In the genomic region with DNA sequence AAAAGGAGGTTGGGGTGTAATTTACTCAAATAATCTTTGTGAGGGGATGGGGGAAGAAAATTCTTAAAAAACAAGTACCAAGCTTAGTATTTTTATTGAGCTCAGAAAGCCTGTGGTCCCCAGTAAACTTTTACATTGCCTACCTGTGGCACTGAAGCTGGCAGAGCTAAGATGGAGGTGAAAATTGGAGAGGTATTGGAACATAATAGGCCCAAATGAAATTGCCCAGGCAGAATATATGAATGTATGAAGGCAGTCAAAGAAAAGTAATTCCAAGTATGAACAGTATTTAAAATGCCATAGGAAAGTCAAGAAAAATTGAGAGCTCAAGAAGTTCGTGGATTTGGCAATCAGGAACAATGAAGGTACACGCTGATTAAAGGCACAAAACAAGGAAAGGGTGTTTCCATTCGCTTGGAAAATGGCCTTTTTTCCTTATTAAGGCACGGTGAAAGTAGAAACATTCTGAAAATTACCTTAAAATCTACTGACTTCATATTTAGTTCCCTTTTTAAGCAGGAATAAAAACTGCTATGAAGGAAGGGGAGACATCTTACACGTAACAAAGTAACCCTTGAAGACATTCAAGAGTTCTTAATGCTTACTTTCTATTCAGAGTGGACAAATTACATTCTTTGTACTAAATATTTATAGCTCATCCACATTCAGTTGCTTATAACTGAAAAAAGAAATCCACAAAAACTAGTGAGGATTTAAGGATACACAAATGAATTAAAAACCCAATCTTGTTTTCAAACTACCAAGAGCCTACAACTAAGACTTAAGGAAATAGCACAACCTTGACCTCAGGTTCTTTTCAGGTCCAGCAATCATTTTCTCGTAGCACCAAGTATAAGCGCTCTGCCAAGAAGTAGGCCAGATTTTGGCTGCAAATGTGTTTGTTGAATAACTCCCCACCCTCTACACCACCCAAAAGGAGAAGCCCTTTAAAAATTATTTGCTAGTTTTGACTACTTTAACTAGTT, we compare ENCODE assay signal across 8 cellular contexts. TPM values are rescaled to one million over a fixed set of nuclear protein-coding genes. Genes with fewer than 3 reads are reported as not detected.
DNase-seq lines count a peak whose midpoint lies in the region; ATAC-seq and TF ChIP-seq lines count a peak whose summit lies in the region.

No MANE protein-coding gene starts in this region.

- no peaks in the 10 kb centered on the region for H3K9me3 Mint-ChIP-seq in activated CD4-positive, alpha-beta memory T cell treated with anti-CD3 and anti-CD28 coated beads, Interleukin-2, amount 10 ng/mL, durations not matched to agents 7 days and 5 days

- no peak overlapping the region for H2AFZ ChIP-seq in SK-N-SH (ENCODE audit: low read depth)

- peaks cover 79% of the 10 kb centered on the region for H3K36me3 Mint-ChIP-seq in activated CD4-positive, alpha-beta memory T cell treated with anti-CD3 and anti-CD28 coated beads, Interleukin-2, amount 10 ng/mL, durations not matched to agents 7 days and 5 days (ENCODE audit: low read depth)

- peaks cover under 1% of the 10 kb centered on the region for H4K20me1 ChIP-seq in SK-N-SH (ENCODE audit: insufficient read depth)

- no peak for TF ChIP-seq EP300 in SK-N-SH (IDR thresholded peaks at IDR 0.05; ENCODE audit: borderline replicate concordance in 1 of 2, low read depth in 1 of 2, low read length in 1 of 2)

- H3K27me3 Mint-ChIP-seq in activated CD4-positive, alpha-beta memory T cell treated with anti-CD3 and anti-CD28 coated beads, Interleukin-2, amount 10 ng/mL, durations not matched to agents 7 days and 5 days = no peaks in the 10 kb centered on the region

- H3K9me3 ChIP-seq in SK-N-SH = no peaks in the 10 kb centered on the region

- CTCF ChIA-PET in SK-N-SH (lab: Yijun Ruan, JAX) = interaction anchor here (0.8 to 4.0 kb wide), 5 partner anchors 9 to 324 kb away, joined by 3 to 21 read pairs (median 5); no protein-coding TSS in a partner anchor
- CTCF ChIA-PET in activated CD4-positive, alpha-beta memory T cell treated with anti-CD3 and anti-CD28 coated beads, Interleukin-2, amount 10 ng/mL, durations not matched to agents 7 days and 5 days (lab: Charles Lee) = interaction anchor here (0.6 to 4.2 kb wide), 7 partner anchors 23 to 128 kb away, joined by 3 to 67 read pairs (median 5); no protein-coding TSS in a partner anchor

- POLR2A ChIA-PET in SK-N-SH (lab: Yijun Ruan, JAX) = interaction anchor here (1.1 to 3.6 kb wide), 3 partner anchors 9 to 27 kb away, joined by 3 to 15 read pairs (median 10); no protein-coding TSS in a partner anchor
- POLR2A ChIA-PET in activated CD4-positive, alpha-beta memory T cell treated with anti-CD3 and anti-CD28 coated beads, Interleukin-2, amount 10 ng/mL, durations not matched to agents 7 days and 5 days (lab: Charles Lee) = interaction anchor here (0.6 to 19.3 kb wide), 21 partner anchors 6 to 1273 kb away, joined by 3 to 822 read pairs (median 6); partner anchors contain the start of genes NAMPT, RINT1 and SRPK2

- peak overlapping the region; percentile 100 for H3K27ac Mint-ChIP-seq in activated CD4-positive, alpha-beta memory T cell treated with anti-CD3 and anti-CD28 coated beads, Interleukin-2, amount 10 ng/mL, durations not matched to agents 7 days and 5 days

- H3K36me3 ChIP-seq in SK-N-SH (replicated peaks in 1 of 2; ENCODE audit: control insufficient read depth in 1 of 2, insufficient read depth in 2 of 2, low read length in 1 of 2) = peaks cover 21 to 24% of the 10 kb centered on the region in 2 experiments

- H3K27me3 ChIP-seq in SK-N-SH (ENCODE audit: insufficient read depth) = no peaks in the 10 kb centered on the region

- peak overlapping the region; percentile 97 for H3K4me3 Mint-ChIP-seq in activated CD4-positive, alpha-beta memory T cell treated with anti-CD3 and anti-CD28 coated beads, Interleukin-2, amount 10 ng/mL, durations not matched to agents 7 days and 5 days

- H3K27ac ChIP-seq in SK-N-SH (ENCODE audit: low read depth in 2 of 2, low read length in 1 of 2) = peak overlapping the region; percentile 99 to 100
- H3K27ac ChIP-seq in skin epidermis = peak overlapping the region; percentile 73 to 100 (median 100)

- H3F3A ChIP-seq in SK-N-SH (replicated peaks; ENCODE audit: insufficient read depth) = peaks cover 12% of the 10 kb centered on the region

- peaks cover 42% of the 10 kb centered on the region for H3K4me1 Mint-ChIP-seq in activated CD4-positive, alpha-beta memory T cell treated with anti-CD3 and anti-CD28 coated beads, Interleukin-2, amount 10 ng/mL, durations not matched to agents 7 days and 5 days

- 34% methylated on average over 7 of the region's 7 CpGs for WGBS in SK-N-SH (ENCODE audit: low lambda C conversion rate)

- peak overlapping the region; percentile 86 for H3K4me2 ChIP-seq in SK-N-SH

- no peak for TF ChIP-seq RAD21 in SK-N-SH (IDR thresholded peaks at IDR 0.05; ENCODE audit: low read length)

- no peak for TF ChIP-seq CTCF in SK-N-SH (IDR thresholded peaks at IDR 0.05)

- H3K9ac ChIP-seq in SK-N-SH = peak overlapping the region; percentile 99

- H3K9me2 ChIP-seq in SK-N-SH = no peaks in the 10 kb centered on the region

- ATAC-seq in SK-N-SH treated with all-trans-retinoic acid at 6 μM for 48 hours = no peak
- ATAC-seq in GM21528 (IDR thresholded peaks at IDR 0.05; ENCODE audit: low FRiP score, unreplicated experiment) = no peak
- no peak for ATAC-seq in HG03108 (IDR thresholded peaks at IDR 0.05; ENCODE audit: unreplicated experiment)

- H3K4me1 ChIP-seq in SK-N-SH (ENCODE audit: control insufficient read depth in 1 of 2, insufficient read depth in 2 of 2, low read depth in 1 of 2, low read length in 1 of 2) = peaks cover 19 to 20% of the 10 kb centered on the region in 2 experiments; a peak in 2 of 4 replicates

- peaks cover 22% of the 10 kb centered on the region for H3K79me2 ChIP-seq in SK-N-SH (ENCODE audit: insufficient read depth)

- no peak for DNase-seq in SK-N-SH
- no peak for DNase-seq in activated CD4-positive, alpha-beta memory T cell treated with anti-CD3 and anti-CD28 coated beads, Interleukin-2, amount 10 ng/mL, durations not matched to agents 7 days and 5 days
- no peak for DNase-seq in stimulated activated CD4-positive, alpha-beta T cell treated with anti-CD3 and anti-CD28 coated beads, Interleukin-15, amount 100 ng/mL, for 24 hours

- peak overlapping the region; percentile 79 to 100 for H3K4me3 ChIP-seq in SK-N-SH (ENCODE audit: low read depth in 2 of 2, low read length in 1 of 2)
- peak overlapping the region; percentile 95 for H3K4me3 ChIP-seq in iPS-11a (ENCODE audit: low read depth, low read length)
- H3K4me3 ChIP-seq in skin epidermis = peak overlapping the region; percentile 73 to 95 (median 89)

TF ChIP-seq in SK-N-SH, 30 proteins besides CTCF, POLR2A, EP300 and RAD21:
- TF ChIP-seq SIN3A (IDR thresholded peaks at IDR 0.05; ENCODE audit: borderline replicate concordance, low read depth, low read length) (no peak), MXI1 (IDR thresholded peaks at IDR 0.05; ENCODE audit: low read depth, low read length) (0 out of 2 replicates have a peak, but pooled peaks have one; percentile 26)

TF ChIP-seq in SK-N-SH treated with all-trans-retinoic acid at 6 μM for 48 hours, 23 proteins besides CTCF, POLR2A, EP300 and RAD21:
- TF ChIP-seq ZFP30 (CRISPR knock-in tag; IDR thresholded peaks at IDR 0.05) = no peak

RNA-seq across cellular contexts. Expression of gene KMT2E, which starts 3.2 kb away (rescaled TPM):
- 6.4 and 6.9 TPM in 2 replicates for polyA plus RNA-seq in SK-N-SH (2012; rRNA removed)
- polyA plus RNA-seq in SK-N-SH (2012; cell fraction: cytosol; rRNA removed) = 9.0 and 9.1 TPM in 2 replicates
- 18.7 and 26.4 TPM in 2 replicates for polyA plus RNA-seq in SK-N-SH (2012; cell fraction: nucleus; rRNA removed)
- total RNA-seq in activated CD4-positive, alpha-beta memory T cell treated with anti-CD3 and anti-CD28 coated beads, Interleukin-2, amount 10 ng/mL, durations not matched to agents 7 days and 5 days = 100 to 1,000 TPM; 122 to 128 TPM
